1 cellular context compared by ENCODE assay signal in genomic region chr16:8882725-8883377, GRCh38.
A peak's percentile ranks its signal among the peaks of the same experiment; 100 is the strongest.
TF ChIP-seq lines count a peak whose summit lies in the region.

No MANE protein-coding gene starts in this region.

TF ChIP-seq in K562, 482 proteins besides CTCF, POLR2A, EP300 and RAD21:
- TF ChIP-seq SREBF1 (IDR thresholded peaks at IDR 0.05; ENCODE audit: borderline replicate concordance, low read depth, low read length) (no peak), ZNF263 (CRISPR knock-in tag; IDR thresholded peaks at IDR 0.05; ENCODE audit: borderline replicate concordance) (peak; percentile 89)
